1 cellular context compared by ENCODE assay signal in genomic region chr4:186723207-186724047, GRCh38.
TF ChIP-seq lines count a peak whose summit lies in the region.

TSS of gene FAT1 (minus strand) at chr4:186723856. CDS start at chr4:186709827, 14,029 bp downstream.

TF ChIP-seq in H1, 55 proteins besides CTCF, POLR2A, EP300 and RAD21:
- TF ChIP-seq RNF2 (IDR thresholded peaks at IDR 0.05; ENCODE audit: borderline replicate concordance, low read depth, low read length, missing control alignments, poor library complexity, severe bottlenecking) (no peak), PHF8 (conservative IDR thresholded peaks at IDR 0.05; ENCODE audit: low read depth, low read length) (peak; percentile 73; the same call in 1 of the 2 replicates), CTBP2 (IDR thresholded peaks at IDR 0.05; ENCODE audit: borderline replicate concordance, insufficient read depth, insufficient read length, low read length) (no peak), EZH2 (IDR thresholded peaks at IDR 0.05; ENCODE audit: low read depth, low read length, severe bottlenecking) (no peak), KDM4A (IDR thresholded peaks at IDR 0.05; ENCODE audit: low read depth, low read length, severe bottlenecking) (peak; percentile 76), KDM5A (IDR thresholded peaks at IDR 0.05; ENCODE audit: low read length) (no peak), TAF1 (IDR thresholded peaks at IDR 0.05; ENCODE audit: low read depth, low read length) (peak; percentile 22; the same call in 1 of the 2 replicates), SRF (IDR thresholded peaks at IDR 0.05; ENCODE audit: low read depth, low read length) (no peak), MAX (IDR thresholded peaks at IDR 0.05) (no peak), HDAC2 (IDR thresholded peaks at IDR 0.05; ENCODE audit: borderline replicate concordance in 1 of 2, low read depth in 2 of 2, low read length in 2 of 2) (no peak), CBX5 (IDR thresholded peaks at IDR 0.05; ENCODE audit: low read depth, low read length) (no peak), POU5F1 (IDR thresholded peaks at IDR 0.05; ENCODE audit: low read depth, low read length) (no peak), CHD2 (IDR thresholded peaks at IDR 0.05; ENCODE audit: low read length) (peak; percentile 71), E2F6 (IDR thresholded peaks at IDR 0.05) (peak; percentile 38), SIRT6 (IDR thresholded peaks at IDR 0.05; ENCODE audit: low read length) (no peak), BACH1 (IDR thresholded peaks at IDR 0.05; ENCODE audit: low read length) (0 out of 2 replicates have a peak, but pooled peaks have one; percentile 26), NRF1 (IDR thresholded peaks at IDR 0.05; ENCODE audit: low read depth, low read length) (no peak), CHD1 (IDR thresholded peaks at IDR 0.05; ENCODE audit: low read depth, low read length) (no peak; the same call in 1 of the 2 replicates), ASH2L (IDR thresholded peaks at IDR 0.05; ENCODE audit: low read length) (peak; percentile 66), MAFK (IDR thresholded peaks at IDR 0.05; ENCODE audit: low read depth, low read length) (no peak), POLR2AphosphoS5 (IDR thresholded peaks at IDR 0.05; ENCODE audit: low read depth, low read length) (peak; percentile 21), EGR1 (IDR thresholded peaks at IDR 0.05; ENCODE audit: borderline replicate concordance, low read depth, low read length) (0 out of 2 replicates have a peak, but pooled peaks have one; percentile 8), RBBP5 (IDR thresholded peaks at IDR 0.05; ENCODE audit: borderline replicate concordance, low read depth, low read length) (peak; percentile 38; the same call in 1 of the 2 replicates), TAF7 (optimal IDR thresholded peaks at IDR 0.05; ENCODE audit: borderline replicate concordance, low read depth, low read length) (peak; percentile 75), BRCA1 (IDR thresholded peaks at IDR 0.05; ENCODE audit: low read depth, low read length) (no peak)
TF ChIP-seq in H1: peak in this region for 11.
